Comparison of ENCODE assay signal across 1 cellular context in the genomic region with DNA sequence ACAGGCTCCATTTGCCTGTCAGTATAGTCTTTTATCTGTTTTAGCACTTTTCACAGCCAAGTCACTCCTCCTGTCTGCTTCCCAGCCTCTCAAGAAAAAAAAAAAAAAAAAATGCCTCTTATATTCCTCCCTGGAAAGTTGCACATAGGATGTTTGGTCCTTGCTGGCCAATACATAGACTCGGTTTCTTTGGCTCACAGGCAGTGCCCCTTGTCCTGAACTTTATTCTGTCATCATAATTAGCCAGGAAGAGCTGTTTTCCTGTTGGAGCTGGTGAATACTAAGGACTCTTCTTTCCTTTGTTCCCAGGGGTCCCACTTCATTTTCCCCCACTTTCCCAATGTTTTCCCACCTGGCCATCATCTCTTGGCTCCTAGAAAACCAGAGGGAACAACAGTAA.
TF ChIP-seq lines count a peak whose summit lies in the region.

No MANE protein-coding gene starts in this region.

TF ChIP-seq in HepG2, 621 proteins besides CTCF, POLR2A, EP300 and RAD21 (continued from another document):
- TF ChIP-seq, protein P1, sequence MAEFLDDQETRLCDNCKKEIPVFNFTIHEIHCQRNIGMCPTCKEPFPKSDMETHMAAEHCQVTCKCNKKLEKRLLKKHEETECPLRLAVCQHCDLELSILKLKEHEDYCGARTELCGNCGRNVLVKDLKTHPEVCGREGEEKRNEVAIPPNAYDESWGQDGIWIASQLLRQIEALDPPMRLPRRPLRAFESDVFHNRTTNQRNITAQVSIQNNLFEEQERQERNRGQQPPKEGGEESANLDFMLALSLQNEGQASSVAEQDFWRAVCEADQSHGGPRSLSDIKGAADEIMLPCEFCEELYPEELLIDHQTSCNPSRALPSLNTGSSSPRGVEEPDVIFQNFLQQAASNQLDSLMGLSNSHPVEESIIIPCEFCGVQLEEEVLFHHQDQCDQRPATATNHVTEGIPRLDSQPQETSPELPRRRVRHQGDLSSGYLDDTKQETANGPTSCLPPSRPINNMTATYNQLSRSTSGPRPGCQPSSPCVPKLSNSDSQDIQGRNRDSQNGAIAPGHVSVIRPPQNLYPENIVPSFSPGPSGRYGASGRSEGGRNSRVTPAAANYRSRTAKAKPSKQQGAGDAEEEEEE (CRISPR knock-in tag; IDR thresholded peaks at IDR 0.05; ENCODE audit: borderline replicate concordance): no peak
- TF ChIP-seq MXD4 (CRISPR knock-in tag; IDR thresholded peaks at IDR 0.05): no peak
TF ChIP-seq in HepG2: peak in this region for 0.
